ENCODE assay signal across 7 cellular contexts in genomic region chr10:103183991-103184451, GRCh38. TPM values are rescaled to one million over a fixed set of nuclear protein-coding genes. Genes with fewer than 3 reads are reported as not detected.
A peak's percentile ranks its signal among the peaks of the same experiment; 100 is the strongest.
DNase-seq lines count a peak whose midpoint lies in the region; FAIRE-seq and TF ChIP-seq lines count a peak whose summit lies in the region.
"Not testable (repeated sequence)": the region's sequence is repeated elsewhere in the genome, so short reads cannot be mapped to it uniquely, and the experiment has no call there.

No MANE protein-coding gene starts in this region.

- not testable (repeated sequence) for H3K27ac Mint-ChIP-seq in astrocyte (ENCODE audit: unreplicated experiment)
- H3K27ac Mint-ChIP-seq in nephron progenitor cell: peak overlapping the region; percentile 79

- not testable (repeated sequence) for H4K91ac ChIP-seq in H1 (replicated peaks; ENCODE audit: insufficient read length, low read length)

- not testable (repeated sequence) for H3K9me3 Mint-ChIP-seq in astrocyte (ENCODE audit: unreplicated experiment); nephron progenitor cell

- not testable (repeated sequence) for H4K8ac ChIP-seq in H1 (ENCODE audit: extremely low read depth, insufficient read depth, low read length)

- not testable (repeated sequence) for TF ChIP-seq CTCF in OCI-LY1 (IDR thresholded peaks at IDR 0.05; ENCODE audit: low read length); astrocyte (IDR thresholded peaks at IDR 0.05; ENCODE audit: insufficient read depth, low read depth, low read length); H1 (IDR thresholded peaks at IDR 0.05; ENCODE audit: control extremely low read depth in 1 of 3, insufficient read depth in 1 of 3, low read depth in 1 of 3, low read length in 3 of 3); nephron progenitor cell (IDR thresholded peaks at IDR 0.05); smooth muscle cell (IDR thresholded peaks at IDR 0.05; ENCODE audit: borderline replicate concordance, insufficient read depth, poor library complexity, severe bottlenecking)

- not testable (repeated sequence) for H2BK120ac ChIP-seq in H1 (replicated peaks; ENCODE audit: low read depth, low read length)

- not testable (repeated sequence) for DNase-seq in GM12891 (ENCODE audit: insufficient read length, low spot score); astrocyte (ENCODE audit: low read depth); nephron progenitor cell; smooth muscle cell (lab: John Stamatoyannopoulos, UW; ENCODE audit: unreplicated experiment)
- peak in 1 of 2 experiments; percentile 40 for DNase-seq in H1 (ENCODE audit: low read depth in 1 of 2, low spot score in 2 of 2)

- not testable (repeated sequence) for H3K23me2 ChIP-seq in H1 (ENCODE audit: low read depth, low read length)

- not testable (repeated sequence) for H3K4me3 Mint-ChIP-seq in astrocyte (ENCODE audit: unreplicated experiment); nephron progenitor cell

- H3K36me3 ChIP-seq in OCI-LY1 (ENCODE audit: insufficient read depth, low read length): peaks cover 28% of the 10 kb centered on the region
- not testable (repeated sequence) for H3K36me3 ChIP-seq in astrocyte (ENCODE audit: insufficient read depth, low read length); smooth muscle cell (ENCODE audit: low read depth)
- H3K36me3 ChIP-seq in H1 (ENCODE audit: control insufficient read depth in 2 of 4, insufficient read depth in 4 of 4, low read length in 3 of 4): peaks cover 2 to 14% (median 3%) of the 10 kb centered on the region in 4 experiments; a peak in 4 of 8 replicates

- TF ChIP-seq EP300 in H1 (IDR thresholded peaks at IDR 0.05; ENCODE audit: borderline replicate concordance in 1 of 2, low read depth in 2 of 2, low read length in 2 of 2): not testable (repeated sequence)

- H2BK15ac ChIP-seq in H1 (ENCODE audit: low read length): not testable (repeated sequence)

- peak overlapping the region; percentile 66 for H3K4me2 ChIP-seq in OCI-LY1 (ENCODE audit: low read length)
- H3K4me2 ChIP-seq in astrocyte (ENCODE audit: low read length): peak overlapping the region; percentile 32
- H3K4me2 ChIP-seq in H1 (ENCODE audit: insufficient read depth in 1 of 2, low read depth in 2 of 2, low read length in 2 of 2): 0 out of 4 replicates have a peak overlapping the region, but pooled peaks of 1 of the 2 experiments have one; percentile 4
- H3K4me2 ChIP-seq in smooth muscle cell: not testable (repeated sequence)

- H2BK5ac ChIP-seq in H1 (ENCODE audit: low read depth, low read length): not testable (repeated sequence)

- H4K20me1 ChIP-seq in OCI-LY1 (ENCODE audit: insufficient read depth, low read length); H1 (replicated peaks in 1 of 2; ENCODE audit: control insufficient read depth in 1 of 2, insufficient read depth in 2 of 2, low read length in 2 of 2): not testable (repeated sequence)
- H4K20me1 ChIP-seq in astrocyte (ENCODE audit: insufficient read depth, low read length) (peaks cover 72% of the 10 kb centered on the region), smooth muscle cell (ENCODE audit: low read depth) (peaks cover 97% of the 10 kb centered on the region)

- H3K4me3 ChIP-seq in OCI-LY1 (ENCODE audit: low read depth, low read length, poor library complexity, severe bottlenecking): peak overlapping the region; percentile 33
- H3K4me3 ChIP-seq in astrocyte (ENCODE audit: insufficient read depth, low read depth, low read length); H1 (ENCODE audit: extremely low read depth in 1 of 4, insufficient read depth in 2 of 4, low read depth in 3 of 4, low read length in 4 of 4); smooth muscle cell: not testable (repeated sequence)

- not testable (repeated sequence) for H3K18ac ChIP-seq in H1 (ENCODE audit: extremely low read depth, low read length)

- H3K9ac ChIP-seq in OCI-LY1 (ENCODE audit: low read length): peak overlapping the region; percentile 34
- not testable (repeated sequence) for H3K9ac ChIP-seq in astrocyte (ENCODE audit: low read length); H1 (replicated peaks in 1 of 4; ENCODE audit: extremely low read depth in 1 of 4, low read depth in 3 of 4, low read length in 3 of 4); smooth muscle cell (ENCODE audit: low read depth)

- not testable (repeated sequence) for H3K23ac ChIP-seq in H1 (ENCODE audit: insufficient read length)

- H3K79me1 ChIP-seq in H1 (ENCODE audit: low read depth, low read length): not testable (repeated sequence)

- H2BK20ac ChIP-seq in H1 (ENCODE audit: low read length): not testable (repeated sequence)

- H3K36me3 Mint-ChIP-seq in astrocyte (ENCODE audit: low read depth, unreplicated experiment): not testable (repeated sequence)
- peaks cover 35% of the 10 kb centered on the region for H3K36me3 Mint-ChIP-seq in nephron progenitor cell (ENCODE audit: low read depth)

- not testable (repeated sequence) for H3K14ac ChIP-seq in H1 (ENCODE audit: insufficient read length)

- not testable (repeated sequence) for H3K27me3 ChIP-seq in OCI-LY1 (ENCODE audit: insufficient read depth, low read length); astrocyte (ENCODE audit: insufficient read depth, low read length); H1 (replicated peaks in 1 of 4; ENCODE audit: control insufficient read depth in 3 of 4, extremely low read depth in 1 of 4, insufficient read depth in 3 of 4, low read length in 3 of 4); layer of hippocampus (ENCODE audit: control insufficient read depth, insufficient read depth, low read length); smooth muscle cell (ENCODE audit: low read depth)

- TF ChIP-seq POLR2A in GM12891 (IDR thresholded peaks at IDR 0.05; ENCODE audit: low read depth, low read length); H1 (IDR thresholded peaks at IDR 0.05; ENCODE audit: control extremely low read depth in 1 of 2, low read depth in 2 of 2, low read length in 2 of 2): not testable (repeated sequence)

- peaks cover 91% of the 10 kb centered on the region for H3K4me1 ChIP-seq in OCI-LY1 (ENCODE audit: insufficient read depth, low read length, severe bottlenecking)
- H3K4me1 ChIP-seq in astrocyte (ENCODE audit: insufficient read depth, low read length); H1 (replicated peaks in 1 of 4; ENCODE audit: control insufficient read depth in 3 of 4, insufficient read depth in 4 of 4, low read length in 3 of 4); smooth muscle cell (ENCODE audit: low read depth): not testable (repeated sequence)

- H4K5ac ChIP-seq in H1 (ENCODE audit: insufficient read length, low read depth, low read length): not testable (repeated sequence)

- H3K4ac ChIP-seq in H1 (replicated peaks; ENCODE audit: insufficient read length, low read depth, low read length): not testable (repeated sequence)

- FAIRE-seq in GM12891 (lab: Jason Lieb, UNC): peak; percentile 68
- FAIRE-seq in astrocyte (lab: Jason Lieb, UNC); H1 (lab: Jason Lieb, UNC): not testable (repeated sequence)

- H3K27ac ChIP-seq in OCI-LY1 (ENCODE audit: low read depth, low read length, poor library complexity, severe bottlenecking) (peak overlapping the region; percentile 98), layer of hippocampus (ENCODE audit: low read depth, low read length) (peak overlapping the region; percentile 40), smooth muscle cell (ENCODE audit: low read depth) (peak overlapping the region; percentile 40)
- not testable (repeated sequence) for H3K27ac ChIP-seq in astrocyte (ENCODE audit: low read depth, low read length); H1 (ENCODE audit: low read depth, low read length)

- not testable (repeated sequence) for H3F3A ChIP-seq in OCI-LY1 (ENCODE audit: insufficient read depth, low read length); smooth muscle cell (ENCODE audit: low read depth)

- CTCF ChIA-PET in H1 (lab: Charles Lee; ENCODE audit: partially characterized antibody): interaction anchor here (1.0 to 4.2 kb wide), 4 partner anchors 55 to 91 kb away, joined by 3 to 18 read pairs (median 6); no protein-coding TSS in a partner anchor

- POLR2A ChIA-PET in H1 (lab: Charles Lee; ENCODE audit: partially characterized antibody): interaction anchor here (0.6 to 1.3 kb wide), 2 partner anchors 9 to 121 kb away, joined by 3 to 7 read pairs; partner anchors contain the start of gene NT5C2

- not testable (repeated sequence) for TF ChIP-seq RAD21 in H1 (IDR thresholded peaks at IDR 0.05 in 1 of 2, conservative IDR thresholded peaks at IDR 0.05 in 1 of 2; ENCODE audit: low read depth in 2 of 2, low read length in 2 of 2)

- H2AFZ ChIP-seq in OCI-LY1 (ENCODE audit: low read length); astrocyte (ENCODE audit: low read depth, low read length); H1 (ENCODE audit: low read length); smooth muscle cell (ENCODE audit: low read depth): not testable (repeated sequence)

- not testable (repeated sequence) for H2BK12ac ChIP-seq in H1 (ENCODE audit: low read depth, low read length)

- H3K79me2 ChIP-seq in OCI-LY1 (ENCODE audit: insufficient read depth, low read length) (peaks cover 82% of the 10 kb centered on the region), astrocyte (ENCODE audit: insufficient read depth, low read length) (peaks cover 97% of the 10 kb centered on the region), H1 (ENCODE audit: control insufficient read depth in 1 of 2, insufficient read depth in 2 of 2, low read length in 2 of 2) (peaks cover 0 to 88% of the 10 kb centered on the region in 2 experiments; a peak in 2 of 4 replicates), smooth muscle cell (ENCODE audit: low read depth) (peaks cover 98% of the 10 kb centered on the region)

- peak overlapping the region; percentile 96; the same call in 1 of the 2 replicates for H2AK5ac ChIP-seq in H1 (ENCODE audit: low read depth, low read length)

- not testable (repeated sequence) for H3K56ac ChIP-seq in H1 (replicated peaks; ENCODE audit: insufficient read length, low read depth, low read length)

- not testable (repeated sequence) for H3K9me2 ChIP-seq in OCI-LY1 (ENCODE audit: low read depth, low read length)

- H3K4me1 Mint-ChIP-seq in astrocyte (ENCODE audit: low read depth, unreplicated experiment) (peaks cover 18% of the 10 kb centered on the region), nephron progenitor cell (peaks cover 20% of the 10 kb centered on the region)

- not testable (repeated sequence) for H3K27me3 Mint-ChIP-seq in astrocyte (ENCODE audit: low read depth, unreplicated experiment); nephron progenitor cell (ENCODE audit: low read depth, poor library complexity)

- 80% methylated on average over 12 of the region's 12 CpGs; no CpG with 5 or more reads in 1 of the 2 experiments for WGBS in H1 (ENCODE audit: extremely low coverage in 1 of 2, insufficient coverage in 1 of 2, insufficient read length in 1 of 2, insufficient replicate concordance in 2 of 2, low coverage in 1 of 2, low lambda C conversion rate in 2 of 2, missing lambda C conversion rate in 1 of 2), 2 experiments
- 81% methylated on average over 12 of the region's 12 CpGs for WGBS in smooth muscle cell (ENCODE audit: low lambda C conversion rate)

- not testable (repeated sequence) for H3K9me3 ChIP-seq in OCI-LY1 (ENCODE audit: low read length); astrocyte (ENCODE audit: insufficient read depth, low read depth, low read length); H1 (ENCODE audit: insufficient read depth in 2 of 2, low read depth in 1 of 2, low read length in 1 of 2); smooth muscle cell (replicated peaks; ENCODE audit: low read depth)

RNA-seq across cellular contexts. Expression of gene NT5C2, which starts 9.1 kb away (rescaled TPM):
- 28.2 TPM for polyA plus RNA-seq in GM12891 (2012; ENCODE audit: low read depth, missing spikeins)
- total RNA-seq in astrocyte (89.4 and 113 TPM in 2 replicates), smooth muscle cell (32.2 and 33.5 TPM in 2 replicates)
- 84.2 and 106 TPM in 2 replicates for total RNA-seq in H1 (2021; fragmentation: NEBNext Ultra II Directional; extraction: Animal tissue kit (Norgen Biotek cat#: 25700))
- polyA plus RNA-seq in H1 (2011; rRNA removed) (29.4 and 35.2 TPM in 2 replicates), smooth muscle cell (19.1 and 23.8 TPM in 2 replicates)
- 37.8 TPM for polyA plus RNA-seq in H1 (2011; cell fraction: cytosol; rRNA removed)
- 26.9 TPM for polyA plus RNA-seq in H1 (2011; cell fraction: nucleus; rRNA removed)
- polyA plus RNA-seq in H1 (2012, experiment 1 of 2): 26.4 to 80.7 TPM (median 34.4 TPM) in 4 replicates
- 6.6 TPM for polyA plus RNA-seq in H1 (2012, experiment 2 of 2)
- 46.5 TPM for polyA plus RNA-seq in H1 (2013, experiment 1 of 2)
- polyA plus RNA-seq in H1 (2013, experiment 2 of 2): 43.0 TPM
- 40.1 and 47.7 TPM in 2 replicates for polyA minus RNA-seq in H1 (2011; rRNA and poly(A)+ RNA removed)
- 23.6 TPM for polyA minus RNA-seq in H1 (2011; cell fraction: cytosol; rRNA and poly(A)+ RNA removed)
- 40.6 TPM for polyA minus RNA-seq in H1 (2011; cell fraction: nucleus; rRNA and poly(A)+ RNA removed)
